ENCODE assay signal across 1 cellular context in genomic region chr12:56720696-56721615, GRCh38.
TF ChIP-seq lines count a peak whose summit lies in the region.

No MANE protein-coding gene starts in this region.

TF ChIP-seq in GM23338, 12 proteins besides CTCF, POLR2A, EP300 and RAD21 (continued from another document):
- TF ChIP-seq, protein P1, sequence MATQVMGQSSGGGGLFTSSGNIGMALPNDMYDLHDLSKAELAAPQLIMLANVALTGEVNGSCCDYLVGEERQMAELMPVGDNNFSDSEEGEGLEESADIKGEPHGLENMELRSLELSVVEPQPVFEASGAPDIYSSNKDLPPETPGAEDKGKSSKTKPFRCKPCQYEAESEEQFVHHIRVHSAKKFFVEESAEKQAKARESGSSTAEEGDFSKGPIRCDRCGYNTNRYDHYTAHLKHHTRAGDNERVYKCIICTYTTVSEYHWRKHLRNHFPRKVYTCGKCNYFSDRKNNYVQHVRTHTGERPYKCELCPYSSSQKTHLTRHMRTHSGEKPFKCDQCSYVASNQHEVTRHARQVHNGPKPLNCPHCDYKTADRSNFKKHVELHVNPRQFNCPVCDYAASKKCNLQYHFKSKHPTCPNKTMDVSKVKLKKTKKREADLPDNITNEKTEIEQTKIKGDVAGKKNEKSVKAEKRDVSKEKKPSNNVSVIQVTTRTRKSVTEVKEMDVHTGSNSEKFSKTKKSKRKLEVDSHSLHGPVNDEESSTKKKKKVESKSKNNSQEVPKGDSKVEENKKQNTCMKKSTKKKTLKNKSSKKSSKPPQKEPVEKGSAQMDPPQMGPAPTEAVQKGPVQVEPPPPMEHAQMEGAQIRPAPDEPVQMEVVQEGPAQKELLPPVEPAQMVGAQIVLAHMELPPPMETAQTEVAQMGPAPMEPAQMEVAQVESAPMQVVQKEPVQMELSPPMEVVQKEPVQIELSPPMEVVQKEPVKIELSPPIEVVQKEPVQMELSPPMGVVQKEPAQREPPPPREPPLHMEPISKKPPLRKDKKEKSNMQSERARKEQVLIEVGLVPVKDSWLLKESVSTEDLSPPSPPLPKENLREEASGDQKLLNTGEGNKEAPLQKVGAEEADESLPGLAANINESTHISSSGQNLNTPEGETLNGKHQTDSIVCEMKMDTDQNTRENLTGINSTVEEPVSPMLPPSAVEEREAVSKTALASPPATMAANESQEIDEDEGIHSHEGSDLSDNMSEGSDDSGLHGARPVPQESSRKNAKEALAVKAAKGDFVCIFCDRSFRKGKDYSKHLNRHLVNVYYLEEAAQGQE (IDR thresholded peaks at IDR 0.05; ENCODE audit: unreplicated experiment) = no peak
- no peak for TF ChIP-seq ZNF462 (CRISPR knock-in tag; IDR thresholded peaks at IDR 0.05)
- TF ChIP-seq ZNF331 (CRISPR knock-in tag; IDR thresholded peaks at IDR 0.05; ENCODE audit: low read depth) = no peak
- TF ChIP-seq JUNB (IDR thresholded peaks at IDR 0.05; ENCODE audit: unreplicated experiment) = no peak
